ENCODE assay signal across 13 cellular contexts in the genomic region with DNA sequence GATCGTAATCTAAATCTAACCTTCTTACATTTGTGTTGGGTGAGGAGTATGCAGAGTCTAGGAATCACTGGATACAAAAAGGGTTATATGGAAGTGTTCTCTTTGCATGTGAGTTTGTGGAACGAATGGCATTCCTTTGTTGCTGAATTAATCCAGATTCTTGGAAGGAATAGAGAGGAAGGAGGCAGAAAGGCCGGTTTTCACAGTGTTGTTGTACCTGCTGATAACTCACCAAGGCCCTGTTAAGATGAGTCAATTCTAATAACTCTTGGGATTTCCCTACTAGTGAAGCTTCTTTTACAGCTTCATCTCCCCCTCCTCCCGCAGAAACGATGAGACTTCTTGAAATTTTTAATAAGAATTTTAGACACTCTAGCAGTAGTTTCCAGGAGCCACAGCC.
DNase-seq lines count a peak whose midpoint lies in the region; ATAC-seq lines count a peak whose summit lies in the region.
"Had no signal": no experiment of that assay in that cellular context is flagged by ENCODE, and none has a peak within 500 bp of the region (broad histone marks: within the 10 kb centered on the region; RNA-seq: fewer than 3 reads in every experiment).

No MANE protein-coding gene starts in this region.

- H3K9ac ChIP-seq in trophoblast cell (ENCODE audit: low read length) = no peak overlapping the region

- no peaks in the 10 kb centered on the region for H3K36me3 ChIP-seq in trophoblast cell (ENCODE audit: control insufficient read depth in 1 of 2, insufficient read depth in 2 of 2, low read length in 2 of 2)
- H3K36me3 ChIP-seq: ascending aorta, neutrophil, thoracic aorta had no signal

- no peaks in the 10 kb centered on the region for H3K9me3 ChIP-seq in trophoblast cell (ENCODE audit: insufficient read depth, low read depth, low read length)
- H3K9me3 ChIP-seq: ascending aorta, neutrophil, thoracic aorta had no signal

- H3K23ac ChIP-seq in trophoblast cell (ENCODE audit: low read length) = no peak overlapping the region

- H3K27me3 ChIP-seq in trophoblast cell (ENCODE audit: insufficient read depth, low read length) = no peaks in the 10 kb centered on the region
- H3K27me3 ChIP-seq: ascending aorta, neutrophil had no signal

- H2AFZ ChIP-seq in trophoblast cell (ENCODE audit: insufficient read depth, low read length, poor library complexity) = no peak overlapping the region

- no peaks in the 10 kb centered on the region for H3K79me2 ChIP-seq in trophoblast cell (ENCODE audit: control insufficient read depth, insufficient read depth, low read length, poor library complexity)

- H2BK120ac ChIP-seq in trophoblast cell (ENCODE audit: insufficient read depth, low read length, poor library complexity) = no peak overlapping the region

- H3K14ac ChIP-seq in trophoblast cell (ENCODE audit: low read length) = no peak overlapping the region

- no peak overlapping the region for H2BK12ac ChIP-seq in trophoblast cell (ENCODE audit: low read length)

- peak overlapping the region; percentile 7 for H3K27ac ChIP-seq in trophoblast cell (ENCODE audit: low read depth, low read length)
- H3K27ac ChIP-seq: ascending aorta, neutrophil, thoracic aorta had no signal

- no peak overlapping the region for H3K4me3 ChIP-seq in trophoblast cell (ENCODE audit: low read depth, low read length)
- H3K4me3 ChIP-seq: ascending aorta, thoracic aorta had no signal

- H2AK5ac ChIP-seq in trophoblast cell (ENCODE audit: low read length) = no peak overlapping the region

- H3K18ac ChIP-seq in trophoblast cell (ENCODE audit: low read length) = no peak overlapping the region

- no peak overlapping the region for H2BK5ac ChIP-seq in trophoblast cell (ENCODE audit: low read depth, low read length, poor library complexity)

- H3K79me1 ChIP-seq in trophoblast cell (ENCODE audit: low read length) = no peaks in the 10 kb centered on the region

- H4K91ac ChIP-seq in trophoblast cell (ENCODE audit: low read depth, low read length) = no peak overlapping the region

- no CpG with 5 or more reads among the region's 5 CpGs for WGBS in trophoblast cell (ENCODE audit: extremely low coverage, insufficient coverage, insufficient read length)

- H3K4me1 ChIP-seq in trophoblast cell (ENCODE audit: control insufficient read depth in 1 of 2, insufficient read depth in 2 of 2, low read length in 2 of 2) = peaks cover 0 to 6% of the 10 kb centered on the region in 2 experiments
- H3K4me1 ChIP-seq: ascending aorta had no signal

- no peak overlapping the region for H3K4ac ChIP-seq in trophoblast cell (ENCODE audit: low read depth, low read length)

- no peak overlapping the region for H3K4me2 ChIP-seq in trophoblast cell (ENCODE audit: low read length)

- H4K12ac ChIP-seq in trophoblast cell (ENCODE audit: low read depth, low read length) = no peak overlapping the region

- peak; percentile 56 for ATAC-seq in GM19035 (IDR thresholded peaks at IDR 0.05; ENCODE audit: unreplicated experiment)
- ATAC-seq in esophagus mucosa = peak; percentile 75
- no peak for ATAC-seq in GM21423 (IDR thresholded peaks at IDR 0.05; ENCODE audit: unreplicated experiment)
- ATAC-seq: T-cell had no signal

- H4K8ac ChIP-seq in trophoblast cell (ENCODE audit: low read depth, low read length) = no peak overlapping the region

- DNase-seq in NCI-H226 (peak; percentile 72), trophoblast cell (no peak), NCI-H1417 treated with DMSO at 0.1 percent for 48 hours (lab: John Stamatoyannopoulos, UW) (no peak), MV-4-11 (lab: John Stamatoyannopoulos, UW) (no peak), medulla oblongata (ENCODE audit: extremely low spot score) (no peak)
- DNase-seq: activated T-cell treated with anti-CD3 and anti-CD28 coated beads, Interleukin-2, amount 50 U/mL, for 72 hours; T-cell had no signal
